7 cellular contexts compared by ENCODE assay signal in the genomic region with DNA sequence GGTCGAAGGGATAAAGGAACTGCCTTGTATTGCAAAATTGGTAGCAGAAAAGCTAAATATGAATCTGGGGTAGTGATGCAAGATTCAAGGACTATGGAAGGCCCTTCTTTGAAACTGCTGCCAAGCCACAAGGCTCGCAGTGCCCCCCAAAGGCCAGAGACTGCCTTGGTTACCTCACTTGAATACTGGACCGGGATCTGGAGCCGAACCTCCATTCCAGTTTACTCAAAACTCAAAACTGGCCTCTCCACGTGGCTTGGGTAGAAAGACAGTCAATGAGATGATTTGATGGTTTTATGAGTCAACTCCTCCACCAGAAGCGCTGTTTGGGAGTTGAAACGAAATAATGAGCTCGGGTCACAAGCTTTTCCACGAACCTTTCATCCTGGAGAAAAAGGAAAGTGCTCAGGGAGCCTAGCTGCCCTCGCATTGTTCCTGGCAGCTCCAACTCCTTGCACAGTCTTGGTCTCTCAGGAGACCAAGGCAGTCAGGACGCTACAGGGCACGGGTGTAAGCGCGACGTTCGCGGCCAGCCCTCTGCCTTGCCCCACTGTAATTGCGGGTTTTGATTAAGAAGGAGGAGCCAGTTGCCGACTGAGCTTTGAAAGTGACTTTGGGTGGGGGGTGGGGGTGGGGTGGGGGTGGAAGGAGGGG. TPM values are rescaled to one million over a fixed set of nuclear protein-coding genes. Genes with fewer than 3 reads are reported as not detected.
DNase-seq lines count a peak whose midpoint lies in the region; ATAC-seq and TF ChIP-seq lines count a peak whose summit lies in the region.

No MANE protein-coding gene starts in this region.

- intact Hi-C loops in right cardiac atrium (cut with DNase I): loop anchor here in 1 of 4 donors (10.0 kb wide), 1 partner anchor 75 kb away; no protein-coding TSS in a partner anchor

- no peaks in the 10 kb centered on the region for H3K9me3 Mint-ChIP-seq in activated naive CD4-positive, alpha-beta T cell treated with anti-CD3 and anti-CD28 coated beads, Interleukin-2, amount 50 U/mL, for 72 hours

- H3K27ac Mint-ChIP-seq in activated naive CD4-positive, alpha-beta T cell treated with anti-CD3 and anti-CD28 coated beads, Interleukin-2, amount 50 U/mL, for 72 hours: peak overlapping the region; percentile 99

- peak; percentile 7 for ATAC-seq in HG02885 (IDR thresholded peaks at IDR 0.05; ENCODE audit: poor library complexity, unreplicated experiment)
- peak; percentile 36 to 41 for ATAC-seq in activated naive CD4-positive, alpha-beta T cell treated with anti-CD3 and anti-CD28 coated beads, Interleukin-2, amount 50 U/mL, for 72 hours
- ATAC-seq in right cardiac atrium: peak; percentile 41 to 58

- H3K9me3 ChIP-seq in right cardiac atrium (ENCODE audit: control insufficient read depth, low read length): no peaks in the 10 kb centered on the region

- H3K27me3 ChIP-seq in right cardiac atrium (ENCODE audit: control insufficient read depth, insufficient read depth) (no peaks in the 10 kb centered on the region), rectal smooth muscle tissue (ENCODE audit: control insufficient read depth, insufficient read depth, low read length) (peaks cover 3% of the 10 kb centered on the region)

- TF ChIP-seq CTCF in GM13977 (IDR thresholded peaks at IDR 0.05; ENCODE audit: extremely low read depth, insufficient read depth, missing control alignments): peak; percentile 53

- peaks cover 51 to 63% of the 10 kb centered on the region in 2 donors for H3K36me3 Mint-ChIP-seq in activated naive CD4-positive, alpha-beta T cell treated with anti-CD3 and anti-CD28 coated beads, Interleukin-2, amount 50 U/mL, for 72 hours

- peak overlapping the region; percentile 71 for H3K27ac ChIP-seq in right cardiac atrium (ENCODE audit: low read length)
- H3K27ac ChIP-seq in rectal smooth muscle tissue (ENCODE audit: low read depth, low read length): no peak overlapping the region

- H3K4me3 ChIP-seq in right cardiac atrium (ENCODE audit: low read length) (peak overlapping the region; percentile 63), rectal smooth muscle tissue (ENCODE audit: low read length) (peak overlapping the region; percentile 76)

- 3% methylated on average over 19 of the region's 19 CpGs for WGBS in right cardiac atrium

- H3K4me1 ChIP-seq in right cardiac atrium (ENCODE audit: control insufficient read depth, insufficient read depth, low read length) (no peaks in the 10 kb centered on the region), rectal smooth muscle tissue (ENCODE audit: control insufficient read depth, insufficient read depth, low read length) (no peaks in the 10 kb centered on the region)

- in situ Hi-C loops in GM13977 (cut with MboI; ENCODE audit: low pct_unique_long_range_greater_than_20kb, low sequenced_read_pairs, unreplicated experiment): no loop called here

- no peak overlapping the region for H3K9ac ChIP-seq in rectal smooth muscle tissue (ENCODE audit: low read length)

- no peaks in the 10 kb centered on the region for H3K36me3 ChIP-seq in rectal smooth muscle tissue (ENCODE audit: control insufficient read depth, insufficient read depth, low read length)

- DNase-seq in GM13977 (ENCODE audit: low spot score): no peak
- peak; percentile 79 for DNase-seq in NOMO-1 treated with DMSO at 0.1 percent for 48 hours (lab: John Stamatoyannopoulos, UW; ENCODE audit: unreplicated experiment)
- DNase-seq in activated naive CD4-positive, alpha-beta T cell treated with anti-CD3 and anti-CD28 coated beads, Interleukin-2, amount 50 U/mL, for 72 hours (ENCODE audit: low spot score in 2 of 2): no peak
- DNase-seq in right cardiac atrium: peak; percentile 44 to 79 (median 71)
- DNase-seq in NCI-H2227 treated with DMSO at 0.1 percent for 48 hours (lab: John Stamatoyannopoulos, UW): no peak

RNA-seq across cellular contexts. Expression of gene ST8SIA4, which starts 2.8 kb away (rescaled TPM):
- 10 to 100 TPM; 21.2 to 36.2 TPM for total RNA-seq in activated naive CD4-positive, alpha-beta T cell treated with anti-CD3 and anti-CD28 coated beads, Interleukin-2, amount 50 U/mL, for 72 hours
- total RNA-seq in right cardiac atrium: 1 to 10 TPM; 3.6 to 5.9 (median 4.3) TPM
- 0.84 TPM for polyA plus RNA-seq in right cardiac atrium

Comparison
In these comparisons a context has a peak if more than half of its experiments do, and no peak if none do; other contexts are left out.
1. DNase-seq: peak in NOMO-1 treated with DMSO at 0.1 percent for 48 hours (single experiment) and right cardiac atrium (3 of 3); none in GM13977 (single experiment), activated naive CD4-positive, alpha-beta T cell treated with anti-CD3 and anti-CD28 coated beads, Interleukin-2, amount 50 U/mL, for 72 hours (0 of 2) and NCI-H2227 treated with DMSO at 0.1 percent for 48 hours (single experiment).
2. Peak in every context shown above with its lines, with median percentiles within 50 percentile points of each other: ATAC-seq.